ENCODE assay signal across 3 cellular contexts in the genomic region with DNA sequence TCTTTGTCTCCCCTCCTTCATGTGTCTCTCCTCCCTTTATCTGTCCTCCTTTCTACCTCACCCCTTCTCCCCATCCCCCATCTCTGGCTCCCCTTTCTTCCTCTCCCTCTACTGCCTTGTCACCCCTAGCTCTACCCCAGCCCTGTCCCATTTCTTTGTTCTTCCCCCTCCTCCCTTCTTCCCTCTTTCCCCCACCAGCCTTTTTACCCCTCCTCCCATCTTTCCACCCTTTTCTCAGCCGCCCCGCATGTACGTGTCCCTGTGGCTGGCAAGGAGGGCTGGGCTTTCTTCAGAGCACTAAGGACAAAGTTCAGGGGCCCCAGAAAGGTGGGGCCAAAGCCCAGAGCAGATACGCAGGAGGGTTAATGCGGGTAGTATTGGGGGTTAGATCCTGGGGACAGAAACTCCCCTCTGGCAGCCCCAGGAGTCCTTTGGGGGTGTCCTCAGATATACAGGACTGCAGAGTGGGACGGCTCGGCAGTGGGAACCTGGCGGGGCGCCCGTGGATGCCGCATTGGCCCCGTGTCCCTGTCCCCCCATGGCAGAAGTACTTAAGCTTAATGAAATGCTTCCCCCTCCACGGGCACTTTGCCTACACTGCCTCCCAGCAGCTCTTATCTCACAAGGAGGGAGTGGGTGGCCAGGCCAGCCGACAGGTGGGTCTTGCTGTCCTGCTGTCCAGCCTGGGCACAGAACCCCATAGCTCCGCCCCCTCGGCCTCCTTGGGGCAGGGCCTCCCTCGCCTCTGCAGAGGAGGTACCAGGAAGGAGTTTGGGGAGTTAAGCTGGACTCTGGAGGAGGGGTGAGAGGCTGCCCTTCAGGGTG.
TF ChIP-seq lines count a peak whose summit lies in the region.

No MANE protein-coding gene starts in this region.

TF ChIP-seq in SK-N-SH, 30 proteins besides CTCF, POLR2A, EP300 and RAD21:
- no peak for TF ChIP-seq ELF1 (IDR thresholded peaks at IDR 0.05)

TF ChIP-seq in SK-N-SH treated with all-trans-retinoic acid at 6 μM for 48 hours, 23 proteins besides CTCF, POLR2A, EP300 and RAD21:
- TF ChIP-seq, protein P1, sequence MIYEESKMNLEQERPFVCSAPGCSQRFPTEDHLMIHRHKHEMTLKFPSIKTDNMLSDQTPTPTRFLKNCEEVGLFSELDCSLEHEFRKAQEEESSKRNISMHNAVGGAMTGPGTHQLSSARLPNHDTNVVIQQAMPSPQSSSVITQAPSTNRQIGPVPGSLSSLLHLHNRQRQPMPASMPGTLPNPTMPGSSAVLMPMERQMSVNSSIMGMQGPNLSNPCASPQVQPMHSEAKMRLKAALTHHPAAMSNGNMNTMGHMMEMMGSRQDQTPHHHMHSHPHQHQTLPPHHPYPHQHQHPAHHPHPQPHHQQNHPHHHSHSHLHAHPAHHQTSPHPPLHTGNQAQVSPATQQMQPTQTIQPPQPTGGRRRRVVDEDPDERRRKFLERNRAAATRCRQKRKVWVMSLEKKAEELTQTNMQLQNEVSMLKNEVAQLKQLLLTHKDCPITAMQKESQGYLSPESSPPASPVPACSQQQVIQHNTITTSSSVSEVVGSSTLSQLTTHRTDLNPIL (CRISPR knock-in tag; IDR thresholded peaks at IDR 0.05; ENCODE audit: low read depth): no peak
- TF ChIP-seq ESRRG (CRISPR knock-in tag; IDR thresholded peaks at IDR 0.05) (no peak), GLIS3 (CRISPR knock-in tag; IDR thresholded peaks at IDR 0.05) (no peak), TSHZ2 (CRISPR knock-in tag; IDR thresholded peaks at IDR 0.05) (no peak), ZC3H10 (CRISPR knock-in tag; IDR thresholded peaks at IDR 0.05) (no peak), ZFP30 (CRISPR knock-in tag; IDR thresholded peaks at IDR 0.05) (no peak), PATZ1 (CRISPR knock-in tag; IDR thresholded peaks at IDR 0.05; ENCODE audit: borderline replicate concordance) (no peak), ARNTL (CRISPR knock-in tag; IDR thresholded peaks at IDR 0.05; ENCODE audit: borderline replicate concordance, low read depth) (no peak), ZNF70 (CRISPR knock-in tag; IDR thresholded peaks at IDR 0.05) (no peak), ZNF565 (CRISPR knock-in tag; conservative IDR thresholded peaks at IDR 0.05; ENCODE audit: low read depth) (no peak), CSDC2 (CRISPR knock-in tag; IDR thresholded peaks at IDR 0.05) (no peak), TCF4 (CRISPR knock-in tag; IDR thresholded peaks at IDR 0.05; ENCODE audit: borderline replicate concordance) (no peak), ZFP3 (CRISPR knock-in tag; IDR thresholded peaks at IDR 0.05) (no peak), PPARA (CRISPR knock-in tag; IDR thresholded peaks at IDR 0.05; ENCODE audit: borderline replicate concordance) (no peak), OSR1 (CRISPR knock-in tag; IDR thresholded peaks at IDR 0.05) (no peak), CSRNP3 (CRISPR knock-in tag; IDR thresholded peaks at IDR 0.05) (no peak), TOX (CRISPR knock-in tag; IDR thresholded peaks at IDR 0.05; ENCODE audit: borderline replicate concordance) (no peak)

TF ChIP-seq in K562, 482 proteins besides CTCF, POLR2A, EP300 and RAD21 (continues in another document):
- TF ChIP-seq VEZF1 (CRISPR knock-in tag; IDR thresholded peaks at IDR 0.05): peak; percentile 31; the same call in 1 of the 2 replicates
- TF ChIP-seq, protein P2, sequence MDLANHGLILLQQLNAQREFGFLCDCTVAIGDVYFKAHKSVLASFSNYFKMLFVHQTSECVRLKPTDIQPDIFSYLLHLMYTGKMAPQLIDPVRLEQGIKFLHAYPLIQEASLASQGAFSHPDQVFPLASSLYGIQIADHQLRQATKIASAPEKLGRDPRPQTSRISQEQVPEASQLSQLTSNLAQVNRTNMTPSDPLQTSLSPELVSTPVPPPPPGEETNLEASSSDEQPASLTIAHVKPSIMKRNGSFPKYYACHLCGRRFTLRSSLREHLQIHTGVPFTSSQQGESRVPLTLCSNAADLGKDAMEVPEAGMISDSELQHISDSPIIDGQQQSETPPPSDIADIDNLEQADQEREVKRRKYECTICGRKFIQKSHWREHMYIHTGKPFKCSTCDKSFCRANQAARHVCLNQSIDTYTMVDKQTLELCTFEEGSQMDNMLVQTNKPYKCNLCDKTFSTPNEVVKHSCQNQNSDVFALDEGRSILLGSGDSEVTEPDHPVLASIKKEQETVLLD (IDR thresholded peaks at IDR 0.05): peak; percentile 81
- peak; percentile 46; the same call in 1 of the 2 replicates for TF ChIP-seq SMARCA4 (IDR thresholded peaks at IDR 0.05)
- TF ChIP-seq HLTF (IDR thresholded peaks at IDR 0.05): 0 out of 2 replicates have a peak, but pooled peaks have one; percentile 38
- TF ChIP-seq ILK (tag; IDR thresholded peaks at IDR 0.05; ENCODE audit: borderline replicate concordance, low read depth): no peak
- no peak for TF ChIP-seq CBX8 (IDR thresholded peaks at IDR 0.05; ENCODE audit: borderline replicate concordance, extremely low read depth, low read depth, low read length, poor library complexity, severe bottlenecking)
- no peak for TF ChIP-seq NR4A1 (CRISPR knock-in tag; IDR thresholded peaks at IDR 0.05)
- TF ChIP-seq NR4A1 (tag; IDR thresholded peaks at IDR 0.05): 0 out of 2 replicates have a peak, but pooled peaks have one; percentile 18
- peak; percentile 3 for TF ChIP-seq PRDM10 (IDR thresholded peaks at IDR 0.05; ENCODE audit: partially characterized antibody)
- no peak for TF ChIP-seq PTTG1 (tag; IDR thresholded peaks at IDR 0.05; ENCODE audit: low read depth)
- TF ChIP-seq STAG1 (CRISPR knock-in tag; IDR thresholded peaks at IDR 0.05; ENCODE audit: borderline replicate concordance): no peak
- 0 out of 2 replicates have a peak, but pooled peaks have one; percentile 13 for TF ChIP-seq NCOR1 (IDR thresholded peaks at IDR 0.05)
- TF ChIP-seq DNMT1 (IDR thresholded peaks at IDR 0.05): no peak
- peak; percentile 47; the same call in 1 of the 2 replicates for TF ChIP-seq SMARCE1 (IDR thresholded peaks at IDR 0.05)
- TF ChIP-seq DPF2 (IDR thresholded peaks at IDR 0.05): peak; percentile 62
- 0 out of 2 replicates have a peak, but pooled peaks have one; percentile 36 for TF ChIP-seq NKRF (IDR thresholded peaks at IDR 0.05; ENCODE audit: borderline replicate concordance)
- peak; percentile 75; the same call in 1 of the 2 replicates for TF ChIP-seq LARP7 (IDR thresholded peaks at IDR 0.05)
- peak; percentile 78 for TF ChIP-seq HDGF (IDR thresholded peaks at IDR 0.05)
- TF ChIP-seq, protein P3, sequence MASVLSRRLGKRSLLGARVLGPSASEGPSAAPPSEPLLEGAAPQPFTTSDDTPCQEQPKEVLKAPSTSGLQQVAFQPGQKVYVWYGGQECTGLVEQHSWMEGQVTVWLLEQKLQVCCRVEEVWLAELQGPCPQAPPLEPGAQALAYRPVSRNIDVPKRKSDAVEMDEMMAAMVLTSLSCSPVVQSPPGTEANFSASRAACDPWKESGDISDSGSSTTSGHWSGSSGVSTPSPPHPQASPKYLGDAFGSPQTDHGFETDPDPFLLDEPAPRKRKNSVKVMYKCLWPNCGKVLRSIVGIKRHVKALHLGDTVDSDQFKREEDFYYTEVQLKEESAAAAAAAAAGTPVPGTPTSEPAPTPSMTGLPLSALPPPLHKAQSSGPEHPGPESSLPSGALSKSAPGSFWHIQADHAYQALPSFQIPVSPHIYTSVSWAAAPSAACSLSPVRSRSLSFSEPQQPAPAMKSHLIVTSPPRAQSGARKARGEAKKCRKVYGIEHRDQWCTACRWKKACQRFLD (CRISPR knock-in tag; IDR thresholded peaks at IDR 0.05): peak; percentile 46
- TF ChIP-seq ARHGAP35 (IDR thresholded peaks at IDR 0.05; ENCODE audit: partially characterized antibody): peak; percentile 24
- TF ChIP-seq HDAC1 (IDR thresholded peaks at IDR 0.05): peak; percentile 60 to 75; a peak in 3 of 4 replicates
- 0 out of 2 replicates have a peak, but pooled peaks have one; percentile 32 for TF ChIP-seq RB1 (IDR thresholded peaks at IDR 0.05; ENCODE audit: low read depth)
- TF ChIP-seq RBM15 (IDR thresholded peaks at IDR 0.05; ENCODE audit: insufficient read depth, low read length): no peak
- peak in 1 of 2 experiments; percentile 52; a peak in 2 of 4 replicates for TF ChIP-seq KDM1A (IDR thresholded peaks at IDR 0.05)
- TF ChIP-seq NBN (IDR thresholded peaks at IDR 0.05; ENCODE audit: low read depth): peak; percentile 38; the same call in 1 of the 2 replicates
- TF ChIP-seq NR2C2 (CRISPR knock-in tag; IDR thresholded peaks at IDR 0.05): no peak
- TF ChIP-seq NR2C2 (tag; IDR thresholded peaks at IDR 0.05): peak; percentile 43
- TF ChIP-seq HNRNPLL (IDR thresholded peaks at IDR 0.05; ENCODE audit: low read depth, low read length, poor library complexity, severe bottlenecking): no peak
- TF ChIP-seq CBFA2T3 (IDR thresholded peaks at IDR 0.05): 0 out of 2 replicates have a peak, but pooled peaks have one; percentile 2
- 0 out of 2 replicates have a peak, but pooled peaks have one; percentile 7 for TF ChIP-seq YBX1 (IDR thresholded peaks at IDR 0.05)
- no peak for TF ChIP-seq MEF2A (IDR thresholded peaks at IDR 0.05; ENCODE audit: control insufficient read depth, low read depth, low read length)
- TF ChIP-seq ARID1B (IDR thresholded peaks at IDR 0.05): peak; percentile 36
- no peak for TF ChIP-seq HMG20A (CRISPR knock-in tag; conservative IDR thresholded peaks at IDR 0.05)
- TF ChIP-seq GATAD2A (IDR thresholded peaks at IDR 0.05): peak; percentile 75
- TF ChIP-seq, protein P4, sequence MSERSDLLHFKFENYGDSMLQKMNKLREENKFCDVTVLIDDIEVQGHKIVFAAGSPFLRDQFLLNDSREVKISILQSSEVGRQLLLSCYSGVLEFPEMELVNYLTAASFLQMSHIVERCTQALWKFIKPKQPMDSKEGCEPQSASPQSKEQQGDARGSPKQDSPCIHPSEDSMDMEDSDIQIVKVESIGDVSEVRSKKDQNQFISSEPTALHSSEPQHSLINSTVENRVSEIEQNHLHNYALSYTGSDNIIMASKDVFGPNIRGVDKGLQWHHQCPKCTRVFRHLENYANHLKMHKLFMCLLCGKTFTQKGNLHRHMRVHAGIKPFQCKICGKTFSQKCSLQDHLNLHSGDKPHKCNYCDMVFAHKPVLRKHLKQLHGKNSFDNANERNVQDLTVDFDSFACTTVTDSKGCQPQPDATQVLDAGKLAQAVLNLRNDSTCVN (CRISPR knock-in tag; IDR thresholded peaks at IDR 0.05): no peak
- TF ChIP-seq MTA1 (IDR thresholded peaks at IDR 0.05; ENCODE audit: borderline replicate concordance): peak; percentile 74; the same call in 1 of the 2 replicates
- TF ChIP-seq LEF1 (IDR thresholded peaks at IDR 0.05): peak; percentile 57; the same call in 1 of the 2 replicates
- TF ChIP-seq NR2C1 (IDR thresholded peaks at IDR 0.05): peak; percentile 70
- no peak for TF ChIP-seq NR2C1 (tag; IDR thresholded peaks at IDR 0.05)
- TF ChIP-seq HDAC3 (IDR thresholded peaks at IDR 0.05; ENCODE audit: borderline replicate concordance, partially characterized antibody): no peak
- peak; percentile 16; the same call in 1 of the 2 replicates for TF ChIP-seq EGR1 (conservative IDR thresholded peaks at IDR 0.05)
- TF ChIP-seq TRIM24 (IDR thresholded peaks at IDR 0.05): peak in 1 of 2 experiments; percentile 32; a peak in 1 of 4 replicates
